Comparison of ENCODE assay signal across 11 cellular contexts in the genomic region with DNA sequence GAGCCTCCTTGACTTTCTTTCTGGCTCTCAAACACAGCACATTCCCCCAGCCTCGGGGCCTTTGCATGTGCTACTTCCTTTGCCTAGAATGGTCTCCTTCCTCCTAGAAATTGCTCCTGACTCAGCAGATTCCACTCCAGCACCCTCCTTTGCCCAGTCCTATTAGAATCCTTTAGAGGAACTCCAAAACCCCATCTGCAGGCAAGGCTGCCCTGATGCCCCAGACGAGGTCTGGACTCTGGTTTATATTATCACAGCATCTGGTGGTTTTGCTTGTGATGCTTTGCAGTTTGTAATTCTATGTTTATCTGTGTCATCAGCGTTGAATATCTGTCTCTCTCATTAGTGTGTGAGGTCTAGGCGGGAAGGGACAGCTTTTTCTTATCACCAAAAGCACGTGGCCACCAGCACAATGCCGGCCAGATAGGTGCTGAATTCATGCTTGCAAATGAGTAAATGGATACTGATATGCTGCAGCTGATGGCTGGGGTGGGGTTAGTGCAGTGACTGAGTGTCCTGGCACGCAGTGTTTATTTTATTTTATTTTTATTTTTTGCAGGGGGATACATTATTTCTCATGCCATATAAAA. TPM values are rescaled to one million over a fixed set of nuclear protein-coding genes. Genes with fewer than 3 reads are reported as not detected.
DNase-seq lines count a peak whose midpoint lies in the region; TF ChIP-seq lines count a peak whose summit lies in the region.
"Had no signal": no experiment of that assay in that cellular context is flagged by ENCODE, and none has a peak within 500 bp of the region (broad histone marks: within the 10 kb centered on the region; RNA-seq: fewer than 3 reads in every experiment).

No MANE protein-coding gene starts in this region.

- peak in 1 of 2 experiments; percentile 80; a peak in 2 of 4 replicates for TF ChIP-seq EP300 in SK-N-SH (IDR thresholded peaks at IDR 0.05; ENCODE audit: borderline replicate concordance in 1 of 2, low read depth in 1 of 2, low read length in 1 of 2)

- H2AK5ac ChIP-seq in neuronal stem cell (ENCODE audit: low read depth, low read length) = no peak overlapping the region

- H3K27me3 Mint-ChIP-seq in nephron (ENCODE audit: low read depth) = peaks cover 4% of the 10 kb centered on the region

- H3K9ac ChIP-seq in SK-N-SH (no peak overlapping the region), neuronal stem cell (ENCODE audit: low read depth, low read length, poor library complexity) (no peak overlapping the region)

- no peak overlapping the region for H4K8ac ChIP-seq in neuronal stem cell (ENCODE audit: low read depth, low read length)

- H3K23ac ChIP-seq in neuronal stem cell (ENCODE audit: low read depth, low read length, poor library complexity) = no peak overlapping the region

- no peaks in the 10 kb centered on the region for H3K9me2 ChIP-seq in SK-N-SH

- no peak overlapping the region for H3K4me2 ChIP-seq in SK-N-SH
- no peak overlapping the region for H3K4me2 ChIP-seq in neuronal stem cell (ENCODE audit: insufficient read depth, low read length, poor library complexity, severe bottlenecking)

- no peak for TF ChIP-seq CTCF in AG10803 (conservative IDR thresholded peaks at IDR 0.05; ENCODE audit: low read length)
- no peak for TF ChIP-seq CTCF in SK-N-SH (IDR thresholded peaks at IDR 0.05)
- no peak for TF ChIP-seq CTCF in fibroblast of villous mesenchyme (IDR thresholded peaks at IDR 0.05; ENCODE audit: insufficient read depth, low read depth, low read length)
- no peak for TF ChIP-seq CTCF in nephron (IDR thresholded peaks at IDR 0.05; ENCODE audit: unreplicated experiment in 3 of 3)

- H3K36me3 ChIP-seq in SK-N-SH (replicated peaks in 1 of 2; ENCODE audit: control insufficient read depth in 1 of 2, insufficient read depth in 2 of 2, low read length in 1 of 2) = no peaks in the 10 kb centered on the region
- no peaks in the 10 kb centered on the region for H3K36me3 ChIP-seq in neuronal stem cell (replicated peaks in 1 of 2; ENCODE audit: control insufficient read depth in 2 of 2, insufficient read depth in 2 of 2, low read length in 2 of 2)

- H3K18ac ChIP-seq in neuronal stem cell (ENCODE audit: low read length) = no peak overlapping the region

- H2BK5ac ChIP-seq in neuronal stem cell (ENCODE audit: low read length) = no peak overlapping the region

- H2BK120ac ChIP-seq in neuronal stem cell (ENCODE audit: low read depth, low read length) = no peak overlapping the region

- H3K27me3 ChIP-seq in SK-N-SH (ENCODE audit: insufficient read depth) = no peaks in the 10 kb centered on the region
- H3K27me3 ChIP-seq in neuronal stem cell (ENCODE audit: control insufficient read depth in 3 of 3, insufficient read depth in 3 of 3, low read depth in 1 of 3, low read length in 3 of 3) = no peaks in the 10 kb centered on the region

- POLR2A ChIA-PET in SK-N-SH (lab: Yijun Ruan, JAX) = no interaction called here

- H3K4me1 ChIP-seq in SK-N-SH (ENCODE audit: control insufficient read depth in 1 of 2, insufficient read depth in 2 of 2, low read depth in 1 of 2, low read length in 1 of 2) = peaks cover 0 to 9% of the 10 kb centered on the region in 2 experiments; a peak in 1 of 4 replicates
- H3K4me1 ChIP-seq in neuronal stem cell (ENCODE audit: control insufficient read depth in 2 of 2, insufficient read depth in 1 of 2, low read depth in 1 of 2, low read length in 2 of 2) = no peaks in the 10 kb centered on the region

- CTCF ChIA-PET in SK-N-SH (lab: Yijun Ruan, JAX) = interaction anchor here (0.6 to 1.4 kb wide), 2 partner anchors 174 to 204 kb away, joined by 3 to 4 read pairs; no protein-coding TSS in a partner anchor

- no peak overlapping the region for H2BK12ac ChIP-seq in neuronal stem cell (ENCODE audit: low read length)

- no peaks in the 10 kb centered on the region for H4K20me1 ChIP-seq in SK-N-SH (ENCODE audit: insufficient read depth)

- H3K9me3 Mint-ChIP-seq in nephron = no peaks in the 10 kb centered on the region
- H3K9me3 Mint-ChIP-seq: activated CD8-positive, alpha-beta T cell treated with anti-CD3 and anti-CD28 coated beads for 36 hours had no signal

- no peak overlapping the region for H3K4me3 Mint-ChIP-seq in nephron
- H3K4me3 Mint-ChIP-seq: activated CD8-positive, alpha-beta T cell treated with anti-CD3 and anti-CD28 coated beads for 36 hours; B cell had no signal

- H4K91ac ChIP-seq in neuronal stem cell (ENCODE audit: low read depth, low read length, poor library complexity) = no peak overlapping the region

- WGBS in SK-N-SH (ENCODE audit: low lambda C conversion rate) = 43% methylated on average over 7 of the region's 7 CpGs
- no CpG with 5 or more reads among the region's 7 CpGs for WGBS in neuronal stem cell (ENCODE audit: extremely low coverage in 2 of 2, insufficient read length in 2 of 2, insufficient replicate concordance in 1 of 2), 2 donors

- peak; percentile 51 for DNase-seq in AG10803 (ENCODE audit: low read depth)
- DNase-seq in SK-N-SH = peak; percentile 63
- peak; percentile 96 for DNase-seq in fibroblast of villous mesenchyme (ENCODE audit: low read depth)
- no peak for DNase-seq in neuronal stem cell (ENCODE audit: low spot score)
- no peak for DNase-seq in activated CD8-positive, alpha-beta memory T cell treated with anti-CD3 and anti-CD28 coated beads, Interleukin-2, amount 50 U/mL, for 4 hours
- DNase-seq in ecto neural progenitor cell (ENCODE audit: low spot score) = no peak
- no peak for DNase-seq in posterior vena cava (ENCODE audit: low spot score)
- DNase-seq: activated CD8-positive, alpha-beta T cell treated with anti-CD3 and anti-CD28 coated beads for 36 hours; SW 1271 had no signal

- no peak overlapping the region for H2BK15ac ChIP-seq in neuronal stem cell (ENCODE audit: low read length)

- no peaks in the 10 kb centered on the region for H3K36me3 Mint-ChIP-seq in nephron (ENCODE audit: low read depth)

- H3F3A ChIP-seq in SK-N-SH (replicated peaks; ENCODE audit: insufficient read depth) = no peaks in the 10 kb centered on the region

- H3K4me1 Mint-ChIP-seq in nephron = peaks cover 10% of the 10 kb centered on the region
- H3K4me1 Mint-ChIP-seq: B cell had no signal

- no peak overlapping the region for H3K14ac ChIP-seq in neuronal stem cell (ENCODE audit: low read length)

- H3K9me3 ChIP-seq in SK-N-SH = no peaks in the 10 kb centered on the region
- peaks cover 0 to 2% of the 10 kb centered on the region in 2 donors for H3K9me3 ChIP-seq in neuronal stem cell (replicated peaks in 1 of 2; ENCODE audit: control insufficient read depth in 2 of 2, insufficient read depth in 1 of 2, low read depth in 1 of 2, low read length in 2 of 2)

- no peaks in the 10 kb centered on the region for H3K79me2 ChIP-seq in SK-N-SH (ENCODE audit: insufficient read depth)

- peak overlapping the region; percentile 77 to 82 (median 79) for H3K27ac Mint-ChIP-seq in nephron
- H3K27ac Mint-ChIP-seq: activated CD8-positive, alpha-beta T cell treated with anti-CD3 and anti-CD28 coated beads for 36 hours; B cell had no signal

- H3K27ac ChIP-seq in SK-N-SH (ENCODE audit: low read depth in 2 of 2, low read length in 1 of 2) (peak overlapping the region in 1 of 2 experiments; percentile 41; a peak in 1 of 4 replicates), neuronal stem cell (replicated peaks; ENCODE audit: low read length) (no peak overlapping the region)

- intact Hi-C loops in posterior vena cava (cut with DNase I) = no loop called here

- H3K4me3 ChIP-seq in AG10803 (ENCODE audit: low read length) (no peak overlapping the region), SK-N-SH (ENCODE audit: low read depth in 2 of 2, low read length in 1 of 2) (no peak overlapping the region), fibroblast of villous mesenchyme (ENCODE audit: low read depth, low read length) (no peak overlapping the region), neuronal stem cell (ENCODE audit: low read length in 2 of 2) (no peak overlapping the region)

- no peak for TF ChIP-seq RAD21 in SK-N-SH (IDR thresholded peaks at IDR 0.05; ENCODE audit: low read length)

- no peak overlapping the region for H3K4ac ChIP-seq in neuronal stem cell (ENCODE audit: low read length)

- H2AFZ ChIP-seq in SK-N-SH (ENCODE audit: low read depth) = no peak overlapping the region
- no peak overlapping the region for H2AFZ ChIP-seq in neuronal stem cell (ENCODE audit: low read length)

- H3K79me1 ChIP-seq in neuronal stem cell (ENCODE audit: low read depth, low read length) = no peaks in the 10 kb centered on the region

TF ChIP-seq in SK-N-SH, 30 proteins besides CTCF, POLR2A, EP300 and RAD21 (continues in another document):
- no peak for TF ChIP-seq POLR2AphosphoS5 (IDR thresholded peaks at IDR 0.05; ENCODE audit: low read depth, low read length)
- no peak for TF ChIP-seq RFX5 (IDR thresholded peaks at IDR 0.05; ENCODE audit: low read length)
- no peak for TF ChIP-seq FOXM1 (IDR thresholded peaks at IDR 0.05; ENCODE audit: low read depth)
- peak; percentile 97 for TF ChIP-seq GATA2 (CRISPR knock-in tag; IDR thresholded peaks at IDR 0.05)
- peak; percentile 80; the same call in 1 of the 2 replicates for TF ChIP-seq MXI1 (IDR thresholded peaks at IDR 0.05; ENCODE audit: low read depth, low read length)
- no peak for TF ChIP-seq NRF1 (IDR thresholded peaks at IDR 0.05; ENCODE audit: low read depth, low read length)
- no peak for TF ChIP-seq TEAD4 (IDR thresholded peaks at IDR 0.05; ENCODE audit: borderline replicate concordance, insufficient read depth)
- TF ChIP-seq TCF12 (IDR thresholded peaks at IDR 0.05) = peak; percentile 27; the same call in 1 of the 2 replicates
- no peak for TF ChIP-seq FOSL2 (IDR thresholded peaks at IDR 0.05; ENCODE audit: borderline replicate concordance, low read depth)
- TF ChIP-seq, protein P1, sequence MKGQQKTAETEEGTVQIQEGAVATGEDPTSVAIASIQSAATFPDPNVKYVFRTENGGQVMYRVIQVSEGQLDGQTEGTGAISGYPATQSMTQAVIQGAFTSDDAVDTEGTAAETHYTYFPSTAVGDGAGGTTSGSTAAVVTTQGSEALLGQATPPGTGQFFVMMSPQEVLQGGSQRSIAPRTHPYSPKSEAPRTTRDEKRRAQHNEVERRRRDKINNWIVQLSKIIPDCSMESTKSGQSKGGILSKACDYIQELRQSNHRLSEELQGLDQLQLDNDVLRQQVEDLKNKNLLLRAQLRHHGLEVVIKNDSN (IDR thresholded peaks at IDR 0.05; ENCODE audit: borderline replicate concordance, low read depth) = no peak
- no peak for TF ChIP-seq SIN3A (IDR thresholded peaks at IDR 0.05; ENCODE audit: borderline replicate concordance, low read depth, low read length)

RNA-seq across cellular contexts. Expression of a gene that starts 30.0 kb away (rescaled TPM):
- polyA plus RNA-seq in SK-N-SH (2012; rRNA removed) = 14.8 and 22.0 TPM in 2 replicates
- 13.9 and 22.2 TPM in 2 replicates for polyA plus RNA-seq in SK-N-SH (2012; cell fraction: cytosol; rRNA removed)
- 14.6 and 16.6 TPM in 2 replicates for polyA plus RNA-seq in SK-N-SH (2012; cell fraction: nucleus; rRNA removed)
- 8.2 and 31.6 TPM in 2 replicates for total RNA-seq in fibroblast of villous mesenchyme
- 0.56 TPM for polyA plus RNA-seq in neuronal stem cell (2013, experiment 1 of 2)
- polyA plus RNA-seq in neuronal stem cell (2013, experiment 2 of 2) = 0.66 TPM
- 10 to 100 TPM; 93.8 to 94.1 TPM for total RNA-seq in posterior vena cava

Comparison
In these comparisons a context has a peak if more than half of its experiments do, and no peak if none do; other contexts are left out.
1. DNase-seq: peak in AG10803 (single experiment), SK-N-SH (single experiment) and fibroblast of villous mesenchyme (single experiment); none in neuronal stem cell (single experiment), activated CD8-positive, alpha-beta memory T cell treated with anti-CD3 and anti-CD28 coated beads, Interleukin-2, amount 50 U/mL, for 4 hours (single experiment), ecto neural progenitor cell (single experiment) and posterior vena cava (single experiment).